Comparison of ENCODE assay signal across 19 cellular contexts in genomic region chr7:110001254-110001938, GRCh38.
"Had no signal": no experiment of that assay in that cellular context is flagged by ENCODE, and none has a peak within 500 bp of the region (broad histone marks: within the 10 kb centered on the region; RNA-seq: fewer than 3 reads in every experiment).

No MANE protein-coding gene starts in this region.

- H3K4me1 Mint-ChIP-seq: activated CD4-positive, alpha-beta T cell treated with anti-CD3 and anti-CD28 coated beads for 36 hours; activated naive CD8-positive, alpha-beta T cell treated with anti-CD3 and anti-CD28 coated beads, Interleukin-2, amount 50 U/mL, for 24 hours; naive thymus-derived CD8-positive, alpha-beta T cell had no signal

- H3K27me3 ChIP-seq: cardiac muscle cell, esophagus muscularis mucosa, suprapubic skin had no signal

- H3K4me1 ChIP-seq: esophagus muscularis mucosa, suprapubic skin had no signal

- H3K36me3 ChIP-seq: cardiac muscle cell, esophagus muscularis mucosa, suprapubic skin, WERI-Rb-1 had no signal

- H3K27ac ChIP-seq: cardiac muscle cell, esophagus muscularis mucosa, suprapubic skin, WERI-Rb-1 had no signal

- DNase-seq: activated CD4-positive, alpha-beta T cell treated with anti-CD3 and anti-CD28 coated beads for 36 hours; activated CD8-positive, alpha-beta memory T cell treated with anti-CD3 and anti-CD28 coated beads, Interleukin-2, amount 50 U/mL, for 48 hours; activated CD8-positive, alpha-beta T cell treated with anti-CD3 and anti-CD28 coated beads for 36 hours; activated naive CD8-positive, alpha-beta T cell treated with anti-CD3 and anti-CD28 coated beads, Interleukin-2, amount 50 U/mL, for 24 hours; foreskin fibroblast; glutamatergic neuron; left colon; mammary epithelial cell; mucosa of descending colon; naive thymus-derived CD8-positive, alpha-beta T cell; stimulated activated CD4-positive, alpha-beta T cell treated with anti-CD3 and anti-CD28 coated beads, Interleukin-2, amount 100 ng/mL, for 48 hours; stimulated activated naive CD4-positive, alpha-beta T cell treated with Interleukin-2 at 50 U/mL for 16 hours; WERI-Rb-1 had no signal

- H3K27me3 Mint-ChIP-seq: activated CD4-positive, alpha-beta T cell treated with anti-CD3 and anti-CD28 coated beads for 36 hours; activated CD8-positive, alpha-beta T cell treated with anti-CD3 and anti-CD28 coated beads for 36 hours; activated naive CD8-positive, alpha-beta T cell treated with anti-CD3 and anti-CD28 coated beads, Interleukin-2, amount 50 U/mL, for 24 hours; naive thymus-derived CD8-positive, alpha-beta T cell; type B pancreatic cell had no signal

- H3K36me3 Mint-ChIP-seq: naive thymus-derived CD8-positive, alpha-beta T cell; type B pancreatic cell had no signal

- FAIRE-seq: astrocyte, colon had no signal

- H3K9me3 ChIP-seq: esophagus muscularis mucosa, mucosa of descending colon, suprapubic skin had no signal

- H3K4me3 Mint-ChIP-seq: activated CD4-positive, alpha-beta T cell treated with anti-CD3 and anti-CD28 coated beads for 36 hours; activated CD8-positive, alpha-beta T cell treated with anti-CD3 and anti-CD28 coated beads for 36 hours; activated naive CD8-positive, alpha-beta T cell treated with anti-CD3 and anti-CD28 coated beads, Interleukin-2, amount 50 U/mL, for 24 hours; naive thymus-derived CD8-positive, alpha-beta T cell; type B pancreatic cell had no signal

- H3K27ac Mint-ChIP-seq: activated CD4-positive, alpha-beta T cell treated with anti-CD3 and anti-CD28 coated beads for 36 hours; activated CD8-positive, alpha-beta T cell treated with anti-CD3 and anti-CD28 coated beads for 36 hours; activated naive CD8-positive, alpha-beta T cell treated with anti-CD3 and anti-CD28 coated beads, Interleukin-2, amount 50 U/mL, for 24 hours; naive thymus-derived CD8-positive, alpha-beta T cell; type B pancreatic cell had no signal

- H3K4me3 ChIP-seq: cardiac muscle cell, esophagus muscularis mucosa, mucosa of descending colon, suprapubic skin had no signal

- H3K9me3 Mint-ChIP-seq: activated CD8-positive, alpha-beta T cell treated with anti-CD3 and anti-CD28 coated beads for 36 hours; activated naive CD8-positive, alpha-beta T cell treated with anti-CD3 and anti-CD28 coated beads, Interleukin-2, amount 50 U/mL, for 24 hours; type B pancreatic cell had no signal
